In genomic region chr2:171553858-171554257, GRCh38 we compare ENCODE assay signal across 10 cellular contexts. TPM values are rescaled to one million over a fixed set of nuclear protein-coding genes. Genes with fewer than 3 reads are reported as not detected.
DNase-seq lines count a peak whose midpoint lies in the region; ATAC-seq lines count a peak whose summit lies in the region.
"Had no signal": no experiment of that assay in that cellular context is flagged by ENCODE, and none has a peak within 500 bp of the region (broad histone marks: within the 10 kb centered on the region; RNA-seq: fewer than 3 reads in every experiment).

No MANE protein-coding gene starts in this region.

- H3K4me3 Mint-ChIP-seq in stimulated activated naive B cell treated with anti-CD40 and anti-IgM and Interleukin-4, amounts not matched to agents 10 μg/mL and 1 μg/mL and 100 μg/mL, for 72 hours: no peak overlapping the region

- H3K9me3 Mint-ChIP-seq in stimulated activated naive B cell treated with anti-CD40 and anti-IgM and Interleukin-4, amounts not matched to agents 10 μg/mL and 1 μg/mL and 100 μg/mL, for 72 hours: no peaks in the 10 kb centered on the region

- H3K36me3 Mint-ChIP-seq in stimulated activated naive B cell treated with anti-CD40 and anti-IgM and Interleukin-4, amounts not matched to agents 10 μg/mL and 1 μg/mL and 100 μg/mL, for 72 hours: no peaks in the 10 kb centered on the region

- no peaks in the 10 kb centered on the region for H3K27me3 Mint-ChIP-seq in stimulated activated naive B cell treated with anti-CD40 and anti-IgM and Interleukin-4, amounts not matched to agents 10 μg/mL and 1 μg/mL and 100 μg/mL, for 72 hours

- no peak overlapping the region for H3K27ac Mint-ChIP-seq in stimulated activated naive B cell treated with anti-CD40 and anti-IgM and Interleukin-4, amounts not matched to agents 10 μg/mL and 1 μg/mL and 100 μg/mL, for 72 hours

- ATAC-seq in left lobe of liver: peak; percentile 98
- ATAC-seq in HG02885 (IDR thresholded peaks at IDR 0.05; ENCODE audit: poor library complexity, unreplicated experiment): no peak
- ATAC-seq in stimulated activated naive B cell treated with anti-CD40 and anti-IgM and Interleukin-4, amounts not matched to agents 10 μg/mL and 1 μg/mL and 100 μg/mL, for 72 hours (replicated peaks): no peak
- ATAC-seq: right cardiac atrium had no signal

- no peaks in the 10 kb centered on the region for H3K4me1 Mint-ChIP-seq in stimulated activated naive B cell treated with anti-CD40 and anti-IgM and Interleukin-4, amounts not matched to agents 10 μg/mL and 1 μg/mL and 100 μg/mL, for 72 hours

- DNase-seq in Ammon's horn (ENCODE audit: low spot score): peak; percentile 29
- peak; percentile 88 for DNase-seq in NCI-H1048 (lab: John Stamatoyannopoulos, UW)
- DNase-seq in SHP77 (lab: John Stamatoyannopoulos, UW): peak; percentile 72 to 82
- peak; percentile 71 for DNase-seq in left lobe of liver (ENCODE audit: low spot score)
- DNase-seq in NK-92 treated with Interleukin-12 subunit alpha and Interleukin-12 subunit beta, amount 100 ng/mL, for 24 hours (lab: John Stamatoyannopoulos, UW): no peak
- no peak for DNase-seq in iPS-NIHi7 (ENCODE audit: extremely low spot score)
- DNase-seq in stimulated activated naive B cell treated with anti-CD40 and anti-IgM and Interleukin-4, amounts not matched to agents 10 μg/mL and 1 μg/mL and 100 μg/mL, for 72 hours: no peak
- DNase-seq: AML-193, right cardiac atrium had no signal

RNA-seq across cellular contexts. Expression of gene CYBRD1, which starts 31.6 kb away (rescaled TPM):
- 12.5 TPM for total RNA-seq in left lobe of liver

Comparison
In these comparisons a context has a peak if more than half of its experiments do, and no peak if none do; other contexts are left out.
1. DNase-seq: peak in Ammon's horn (single experiment), NCI-H1048 (single experiment), SHP77 (2 of 2) and left lobe of liver (single experiment); none in NK-92 treated with Interleukin-12 subunit alpha and Interleukin-12 subunit beta, amount 100 ng/mL, for 24 hours (single experiment), iPS-NIHi7 (single experiment) and stimulated activated naive B cell treated with anti-CD40 and anti-IgM and Interleukin-4, amounts not matched to agents 10 μg/mL and 1 μg/mL and 100 μg/mL, for 72 hours (single experiment).